23 cellular contexts compared by ENCODE assay signal in the genomic region with DNA sequence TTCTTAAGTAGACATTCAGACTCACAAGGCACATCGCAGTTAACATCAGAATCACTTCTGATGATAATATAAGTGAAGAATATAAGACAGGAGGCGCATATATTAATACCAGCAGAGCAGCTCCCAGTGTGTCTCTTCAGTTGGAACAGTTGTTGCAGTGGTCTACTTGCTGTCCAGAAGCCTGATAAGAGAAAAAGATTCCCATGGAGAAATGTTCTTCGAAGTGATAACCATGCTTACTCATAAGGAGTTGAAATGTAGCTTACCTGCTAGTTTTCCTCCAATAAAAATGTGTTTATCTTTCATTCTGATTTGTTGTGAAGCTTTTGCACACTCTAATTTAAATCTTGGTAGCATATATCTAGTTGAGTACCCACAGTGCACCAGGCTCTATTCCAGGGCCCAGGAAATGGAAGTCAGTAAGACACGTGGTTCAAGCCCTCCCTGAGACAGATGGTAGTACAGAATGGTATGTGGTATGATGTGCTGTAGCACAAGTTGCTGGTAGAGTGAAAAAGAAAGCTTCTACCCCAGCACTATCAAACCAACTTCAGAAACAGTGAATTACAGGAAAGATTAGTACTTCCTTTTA.
A peak's percentile ranks its signal among the peaks of the same experiment; 100 is the strongest.
DNase-seq lines count a peak whose midpoint lies in the region; ATAC-seq and TF ChIP-seq lines count a peak whose summit lies in the region.
"Had no signal": no experiment of that assay in that cellular context is flagged by ENCODE, and none has a peak within 500 bp of the region (broad histone marks: within the 10 kb centered on the region; RNA-seq: fewer than 3 reads in every experiment).

No MANE protein-coding gene starts in this region.

- H2AFZ ChIP-seq in DND-41 (ENCODE audit: low read depth, low read length) (no peak overlapping the region), neural progenitor cell (replicated peaks) (no peak overlapping the region)
- H2AFZ ChIP-seq: GM23338 had no signal

- H4K20me1 ChIP-seq in DND-41 (ENCODE audit: insufficient read depth, low read length) (no peaks in the 10 kb centered on the region), neural progenitor cell (ENCODE audit: low read depth) (no peaks in the 10 kb centered on the region)
- H4K20me1 ChIP-seq: BLaER1 treated with 17β-estradiol and CSF1 and Interleukin-3, amounts not matched to agents 10 nM and 100 nM had no signal

- ATAC-seq in DND-41 (ENCODE audit: insufficient read depth, low read depth), result 0 out of 3 replicates have a peak, but pooled peaks have one; percentile 31
- no peak for ATAC-seq in activated CD8-positive, alpha-beta T cell treated with anti-CD3 and anti-CD28 coated beads for 36 hours
- ATAC-seq: A549, GM12878, GM23338, HCT116 had no signal

- no peaks in the 10 kb centered on the region for H3K27me3 Mint-ChIP-seq in neural progenitor cell (ENCODE audit: insufficient read depth, low read depth)
- no peaks in the 10 kb centered on the region for H3K27me3 Mint-ChIP-seq in activated CD8-positive, alpha-beta T cell treated with anti-CD3 and anti-CD28 coated beads for 36 hours
- H3K27me3 Mint-ChIP-seq: CD4-positive, alpha-beta T cell; CD8-positive, alpha-beta memory T cell had no signal

- H3K9ac ChIP-seq in DND-41 (ENCODE audit: low read depth, low read length), result no peak overlapping the region
- no peak overlapping the region for H3K9ac ChIP-seq in neural progenitor cell
- H3K9ac ChIP-seq: BLaER1 treated with 17β-estradiol and CSF1 and Interleukin-3, amounts not matched to agents 10 nM and 100 nM had no signal

- no peak overlapping the region for H3K4me3 ChIP-seq in DND-41 (ENCODE audit: low read depth in 1 of 2, low read length in 2 of 2)
- no peak overlapping the region for H3K4me3 ChIP-seq in neural progenitor cell
- H3K4me3 ChIP-seq: A549; BLaER1 treated with 17β-estradiol and CSF1 and Interleukin-3, amounts not matched to agents 10 nM and 100 nM; GM12878; GM23338 had no signal

- H3K9me3 Mint-ChIP-seq in neural progenitor cell, result no peaks in the 10 kb centered on the region
- no peaks in the 10 kb centered on the region for H3K9me3 Mint-ChIP-seq in activated CD8-positive, alpha-beta T cell treated with anti-CD3 and anti-CD28 coated beads for 36 hours
- H3K9me3 Mint-ChIP-seq: CD14-positive monocyte; CD4-positive, alpha-beta T cell; CD8-positive, alpha-beta memory T cell; GM23338; H9 had no signal

- H3K27ac ChIP-seq in DND-41 (ENCODE audit: low read length), result no peak overlapping the region
- H3K27ac ChIP-seq in neural progenitor cell, result peak overlapping the region; percentile 62
- H3K27ac ChIP-seq: A549; BLaER1 treated with 17β-estradiol and CSF1 and Interleukin-3, amounts not matched to agents 10 nM and 100 nM had no signal

- peaks cover 17% of the 10 kb centered on the region for H3K36me3 Mint-ChIP-seq in neural progenitor cell
- peaks cover 16% of the 10 kb centered on the region for H3K36me3 Mint-ChIP-seq in activated CD8-positive, alpha-beta T cell treated with anti-CD3 and anti-CD28 coated beads for 36 hours (ENCODE audit: low read depth)

- intact Hi-C loops in activated CD8-positive, alpha-beta T cell treated with anti-CD3 and anti-CD28 coated beads for 36 hours (cut with micrococcal nuclease), result no loop called here

- H3K79me2 ChIP-seq in DND-41 (ENCODE audit: insufficient read depth, low read length), result no peaks in the 10 kb centered on the region
- no peaks in the 10 kb centered on the region for H3K79me2 ChIP-seq in neural progenitor cell (ENCODE audit: low read depth)

- CTCF ChIA-PET in activated CD8-positive, alpha-beta T cell treated with anti-CD3 and anti-CD28 coated beads for 36 hours (lab: Charles Lee), result no interaction called here

- H3K4me1 Mint-ChIP-seq in neural progenitor cell, result no peaks in the 10 kb centered on the region
- no peaks in the 10 kb centered on the region for H3K4me1 Mint-ChIP-seq in activated CD8-positive, alpha-beta T cell treated with anti-CD3 and anti-CD28 coated beads for 36 hours (ENCODE audit: low read depth)
- H3K4me1 Mint-ChIP-seq: CD14-positive monocyte, GM23338, H9 had no signal

- H3K9me3 ChIP-seq in DND-41 (ENCODE audit: insufficient read depth, low read length, severe bottlenecking), result no peaks in the 10 kb centered on the region
- no peaks in the 10 kb centered on the region for H3K9me3 ChIP-seq in neural progenitor cell (ENCODE audit: low read depth)
- H3K9me3 ChIP-seq: A549; BE2C; BLaER1 treated with 17β-estradiol and CSF1 and Interleukin-3, amounts not matched to agents 10 nM and 100 nM had no signal

- no peak overlapping the region for H3K27ac Mint-ChIP-seq in neural progenitor cell
- H3K27ac Mint-ChIP-seq in activated CD8-positive, alpha-beta T cell treated with anti-CD3 and anti-CD28 coated beads for 36 hours, result no peak overlapping the region
- H3K27ac Mint-ChIP-seq: CD14-positive monocyte; CD4-positive, alpha-beta T cell; GM23338; H9 had no signal

- H3K4me1 ChIP-seq in DND-41 (ENCODE audit: insufficient read depth, low read length), result no peaks in the 10 kb centered on the region
- H3K4me1 ChIP-seq in neural progenitor cell, result peaks cover 30% of the 10 kb centered on the region
- H3K4me1 ChIP-seq: A549; BE2C; BLaER1 treated with 17β-estradiol and CSF1 and Interleukin-3, amounts not matched to agents 10 nM and 100 nM had no signal

- no peaks in the 10 kb centered on the region for H3K27me3 ChIP-seq in DND-41 (ENCODE audit: insufficient read depth, low read length, poor library complexity)
- no peaks in the 10 kb centered on the region for H3K27me3 ChIP-seq in neural progenitor cell
- H3K27me3 ChIP-seq: BE2C; BLaER1 treated with 17β-estradiol and CSF1 and Interleukin-3, amounts not matched to agents 10 nM and 100 nM had no signal

- POLR2A ChIA-PET in activated CD8-positive, alpha-beta T cell treated with anti-CD3 and anti-CD28 coated beads for 36 hours (lab: Charles Lee), result no interaction called here

- no peak for DNase-seq in DND-41
- peak; percentile 72 for DNase-seq in OCI-M1 (lab: John Stamatoyannopoulos, UW)
- DNase-seq in neural progenitor cell (ENCODE audit: low spot score), result no peak
- no peak for DNase-seq in T-helper 1 cell
- DNase-seq in D341Med (ENCODE audit: low spot score), result no peak
- DNase-seq in activated CD8-positive, alpha-beta T cell treated with anti-CD3 and anti-CD28 coated beads for 36 hours, result no peak
- DNase-seq: 8988T; ACHN; AML-193; BE2C; Calu3; CD4-positive, alpha-beta T cell; CD8-positive, alpha-beta memory T cell; DMS153; EL; GDM1; H9 had no signal

- TF ChIP-seq CTCF in DND-41 (IDR thresholded peaks at IDR 0.05; ENCODE audit: borderline replicate concordance, extremely low read depth, low read length, poor library complexity, severe bottlenecking) (no peak), neural progenitor cell (IDR thresholded peaks at IDR 0.05) (no peak)
- no peak for TF ChIP-seq CTCF in activated CD8-positive, alpha-beta T cell treated with anti-CD3 and anti-CD28 coated beads for 36 hours (IDR thresholded peaks at IDR 0.05)

- no peak overlapping the region for H3K4me3 Mint-ChIP-seq in neural progenitor cell
- H3K4me3 Mint-ChIP-seq in activated CD8-positive, alpha-beta T cell treated with anti-CD3 and anti-CD28 coated beads for 36 hours, result no peak overlapping the region
- H3K4me3 Mint-ChIP-seq: CD14-positive monocyte; CD4-positive, alpha-beta T cell; CD8-positive, alpha-beta memory T cell; GM23338; H9 had no signal

- peaks cover 67% of the 10 kb centered on the region for H3K36me3 ChIP-seq in DND-41 (ENCODE audit: insufficient read depth, low read length)
- H3K36me3 ChIP-seq in neural progenitor cell, result peaks cover 3% of the 10 kb centered on the region
- H3K36me3 ChIP-seq: BE2C had no signal

- peaks cover 21% of the 10 kb centered on the region for H3F3A ChIP-seq in neural progenitor cell (ENCODE audit: low read depth)

- H3K4me2 ChIP-seq in DND-41 (ENCODE audit: insufficient read depth, low read length), result no peak overlapping the region
- no peak overlapping the region for H3K4me2 ChIP-seq in neural progenitor cell
- H3K4me2 ChIP-seq: A549; BLaER1 treated with 17β-estradiol and CSF1 and Interleukin-3, amounts not matched to agents 10 nM and 100 nM; GM23338 had no signal
